12 cellular contexts compared by ENCODE assay signal in the genomic region with DNA sequence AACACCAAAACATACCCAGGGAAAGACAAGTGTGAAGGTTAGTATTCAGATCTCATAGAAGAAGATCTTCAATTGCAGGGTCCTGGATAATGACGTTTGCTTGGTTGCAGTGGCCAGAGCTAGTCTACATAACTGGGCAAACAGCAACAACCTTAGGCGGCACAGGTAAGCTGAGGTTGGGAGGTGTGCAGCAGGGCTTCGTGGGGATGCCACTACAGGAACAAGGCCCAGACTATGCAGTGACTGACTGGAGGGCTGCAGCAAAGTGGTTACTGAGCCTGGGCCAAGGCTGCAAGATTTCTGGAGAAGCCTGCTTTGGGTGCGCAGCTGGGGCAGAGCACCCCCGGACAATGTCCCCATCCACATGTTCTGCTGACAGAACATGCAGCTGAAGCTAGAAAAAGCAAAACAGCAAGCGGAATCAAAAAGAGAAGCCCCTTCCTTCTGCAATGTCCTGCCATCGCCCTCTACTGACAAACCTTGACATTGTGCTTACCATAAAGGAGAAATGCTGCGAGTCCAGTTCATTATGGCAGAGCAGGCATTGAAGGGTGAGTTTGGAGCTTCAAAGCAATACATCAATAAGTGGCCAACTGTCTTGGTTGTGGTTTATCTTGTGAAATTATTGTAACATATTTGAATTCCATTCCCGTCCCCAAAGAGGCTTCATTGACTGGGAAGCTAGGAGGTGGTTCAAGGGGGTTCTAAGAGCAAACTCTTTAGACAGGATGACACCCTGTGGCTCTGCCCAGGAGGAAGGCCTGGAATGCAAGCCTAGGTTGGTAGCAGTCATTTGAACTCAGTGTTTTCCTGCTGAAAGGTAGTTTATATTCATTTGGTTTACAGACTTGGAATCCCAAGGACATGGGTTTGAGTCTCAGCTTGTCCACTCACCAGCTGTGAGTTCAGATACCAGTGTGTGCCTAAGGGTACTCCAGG.
DNase-seq lines count a peak whose midpoint lies in the region; ATAC-seq, FAIRE-seq and TF ChIP-seq lines count a peak whose summit lies in the region.
"Had no signal": no experiment of that assay in that cellular context is flagged by ENCODE, and none has a peak within 500 bp of the region (broad histone marks: within the 10 kb centered on the region; RNA-seq: fewer than 3 reads in every experiment).

No MANE protein-coding gene starts in this region.

- no peak overlapping the region for H3K4me3 Mint-ChIP-seq in activated CD4-positive, alpha-beta T cell treated with anti-CD3 and anti-CD28 coated beads for 36 hours
- H3K4me3 Mint-ChIP-seq: CD4-positive, CD25-positive, alpha-beta regulatory T cell; stimulated activated memory B cell treated with anti-CD40 and anti-IgM and Interleukin-4, amounts not matched to agents 10 μg/mL and 1 μg/mL and 100 μg/mL, for 72 hours had no signal

- peak; percentile 50 for FAIRE-seq in bronchial epithelial cell (lab: Jason Lieb, UNC)

- intact Hi-C loops in activated CD4-positive, alpha-beta T cell treated with anti-CD3 and anti-CD28 coated beads for 36 hours (cut with DNase I, micrococcal nuclease): loop anchor here (2.0 to 10.0 kb wide), 2 partner anchors 131 to 133 kb away; no protein-coding TSS in a partner anchor
- intact Hi-C loops in upper lobe of right lung (cut with DNase I): no loop called here

- H3K9me3 ChIP-seq in Loucy (ENCODE audit: insufficient read depth, low read depth, low read length) (no peaks in the 10 kb centered on the region), upper lobe of right lung (no peaks in the 10 kb centered on the region)
- H3K9me3 ChIP-seq: SJSA1 had no signal

- DNase-seq in activated CD4-positive, alpha-beta T cell treated with anti-CD3 and anti-CD28 coated beads for 36 hours: peak; percentile 14
- no peak for DNase-seq in activated CD4-positive, alpha-beta T cell treated with anti-CD3 and anti-CD28 coated beads for 4 hours
- DNase-seq in bronchial epithelial cell (ENCODE audit: low read depth) (no peak), retinal pigment epithelial cell (ENCODE audit: low read depth) (no peak), kidney tubule cell (ENCODE audit: low spot score) (no peak), omental fat pad (ENCODE audit: low spot score) (no peak), upper lobe of right lung (no peak)
- DNase-seq: CD4-positive, CD25-positive, alpha-beta regulatory T cell; NCI-H1417 treated with DMSO at 0.1 percent for 48 hours had no signal

- H2AFZ ChIP-seq in Loucy (ENCODE audit: low read length): no peak overlapping the region; the same call in 1 of the 2 replicates

- H3K27me3 ChIP-seq in Loucy (ENCODE audit: insufficient read depth, low read length, poor library complexity, severe bottlenecking) (no peaks in the 10 kb centered on the region), bronchial epithelial cell (ENCODE audit: control insufficient read depth, insufficient read depth, low read length) (no peaks in the 10 kb centered on the region), upper lobe of right lung (no peaks in the 10 kb centered on the region)
- H3K27me3 ChIP-seq: SJSA1 had no signal

- H3K9me3 Mint-ChIP-seq in activated CD4-positive, alpha-beta T cell treated with anti-CD3 and anti-CD28 coated beads for 36 hours (ENCODE audit: low read depth): no peaks in the 10 kb centered on the region
- H3K9me3 Mint-ChIP-seq: stimulated activated memory B cell treated with anti-CD40 and anti-IgM and Interleukin-4, amounts not matched to agents 10 μg/mL and 1 μg/mL and 100 μg/mL, for 72 hours had no signal

- H3F3A ChIP-seq in Loucy (ENCODE audit: low read depth): peaks cover 14% of the 10 kb centered on the region

- CTCF ChIA-PET in activated CD4-positive, alpha-beta T cell treated with anti-CD3 and anti-CD28 coated beads for 36 hours (lab: Charles Lee): interaction anchor here (1.8 to 1.9 kb wide), 2 partner anchors 14 to 132 kb away, joined by 9 read pairs; no protein-coding TSS in a partner anchor

- no peaks in the 10 kb centered on the region for H3K79me2 ChIP-seq in Loucy (ENCODE audit: insufficient read depth, low read length)

- ATAC-seq in activated CD4-positive, alpha-beta T cell treated with anti-CD3 and anti-CD28 coated beads for 36 hours: no peak
- ATAC-seq in omental fat pad (ENCODE audit: low FRiP score) (no peak), upper lobe of right lung (no peak)
- ATAC-seq: stimulated activated memory B cell treated with anti-CD40 and anti-IgM and Interleukin-4, amounts not matched to agents 10 μg/mL and 1 μg/mL and 100 μg/mL, for 72 hours had no signal

- H3K4me1 ChIP-seq in Loucy (ENCODE audit: insufficient read depth, low read length, poor library complexity, severe bottlenecking) (peaks cover 79% of the 10 kb centered on the region), upper lobe of right lung (peaks cover 5% of the 10 kb centered on the region)

- H3K4me3 ChIP-seq in Loucy (ENCODE audit: low read length, poor library complexity, severe bottlenecking) (peak overlapping the region; percentile 58), bronchial epithelial cell (ENCODE audit: low read depth, low read length) (no peak overlapping the region), retinal pigment epithelial cell (ENCODE audit: low read length) (no peak overlapping the region), upper lobe of right lung (no peak overlapping the region)
- H3K4me3 ChIP-seq: SJSA1 had no signal

- no peak overlapping the region for H3K27ac ChIP-seq in upper lobe of right lung
- H3K27ac ChIP-seq: SJSA1 had no signal

- peak; percentile 76 for TF ChIP-seq CTCF in Loucy (conservative IDR thresholded peaks at IDR 0.05; ENCODE audit: low read length)
- peak; percentile 31 for TF ChIP-seq CTCF in bronchial epithelial cell (IDR thresholded peaks at IDR 0.05; ENCODE audit: insufficient read depth, low read length, severe bottlenecking)
- TF ChIP-seq CTCF in retinal pigment epithelial cell (conservative IDR thresholded peaks at IDR 0.05; ENCODE audit: low read depth, low read length): peak; percentile 33
- TF ChIP-seq CTCF in omental fat pad (IDR thresholded peaks at IDR 0.05): no peak
- no peak for TF ChIP-seq CTCF in upper lobe of right lung (IDR thresholded peaks at IDR 0.05)

- H3K4me2 ChIP-seq in Loucy (ENCODE audit: low read depth, low read length, poor library complexity, severe bottlenecking): peak overlapping the region; percentile 79

- H4K20me1 ChIP-seq in Loucy (ENCODE audit: insufficient read depth, low read length, poor library complexity, severe bottlenecking): no peaks in the 10 kb centered on the region

- H3K9me2 ChIP-seq in Loucy (replicated peaks; ENCODE audit: low read depth, low read length): no peaks in the 10 kb centered on the region

- no peaks in the 10 kb centered on the region for H3K36me3 Mint-ChIP-seq in activated CD4-positive, alpha-beta T cell treated with anti-CD3 and anti-CD28 coated beads for 36 hours (ENCODE audit: low read depth)
- H3K36me3 Mint-ChIP-seq: CD4-positive, CD25-positive, alpha-beta regulatory T cell; stimulated activated memory B cell treated with anti-CD40 and anti-IgM and Interleukin-4, amounts not matched to agents 10 μg/mL and 1 μg/mL and 100 μg/mL, for 72 hours had no signal

- POLR2A ChIA-PET in activated CD4-positive, alpha-beta T cell treated with anti-CD3 and anti-CD28 coated beads for 36 hours (lab: Charles Lee): interaction anchor here (0.5 kb wide), 1 partner anchor 1485 kb away, joined by 3 read pairs; no protein-coding TSS in a partner anchor

- peaks cover 30% of the 10 kb centered on the region for H3K4me1 Mint-ChIP-seq in activated CD4-positive, alpha-beta T cell treated with anti-CD3 and anti-CD28 coated beads for 36 hours

- H3K36me3 ChIP-seq in Loucy (ENCODE audit: insufficient read depth, low read length): no peaks in the 10 kb centered on the region
- H3K36me3 ChIP-seq in bronchial epithelial cell (ENCODE audit: control insufficient read depth, insufficient read depth, low read length): no peaks in the 10 kb centered on the region
- H3K36me3 ChIP-seq in upper lobe of right lung: no peaks in the 10 kb centered on the region
- H3K36me3 ChIP-seq: SJSA1 had no signal

- H3K27me3 Mint-ChIP-seq in activated CD4-positive, alpha-beta T cell treated with anti-CD3 and anti-CD28 coated beads for 36 hours: peaks cover 2% of the 10 kb centered on the region

- H3K9ac ChIP-seq in Loucy (ENCODE audit: low read depth, low read length, poor library complexity, severe bottlenecking): peak overlapping the region; percentile 88

- H3K27ac Mint-ChIP-seq in activated CD4-positive, alpha-beta T cell treated with anti-CD3 and anti-CD28 coated beads for 36 hours: no peak overlapping the region
- H3K27ac Mint-ChIP-seq: CD4-positive, CD25-positive, alpha-beta regulatory T cell; stimulated activated memory B cell treated with anti-CD40 and anti-IgM and Interleukin-4, amounts not matched to agents 10 μg/mL and 1 μg/mL and 100 μg/mL, for 72 hours had no signal

Comparison
In these comparisons a context has a peak if more than half of its experiments do, and no peak if none do; other contexts are left out.
1. CTCF ChIP-seq: peak in Loucy (single experiment), bronchial epithelial cell (single experiment) and retinal pigment epithelial cell (single experiment); none in omental fat pad (0 of 3) and upper lobe of right lung (single experiment).